ENCODE assay signal across 1 cellular context in the genomic region with DNA sequence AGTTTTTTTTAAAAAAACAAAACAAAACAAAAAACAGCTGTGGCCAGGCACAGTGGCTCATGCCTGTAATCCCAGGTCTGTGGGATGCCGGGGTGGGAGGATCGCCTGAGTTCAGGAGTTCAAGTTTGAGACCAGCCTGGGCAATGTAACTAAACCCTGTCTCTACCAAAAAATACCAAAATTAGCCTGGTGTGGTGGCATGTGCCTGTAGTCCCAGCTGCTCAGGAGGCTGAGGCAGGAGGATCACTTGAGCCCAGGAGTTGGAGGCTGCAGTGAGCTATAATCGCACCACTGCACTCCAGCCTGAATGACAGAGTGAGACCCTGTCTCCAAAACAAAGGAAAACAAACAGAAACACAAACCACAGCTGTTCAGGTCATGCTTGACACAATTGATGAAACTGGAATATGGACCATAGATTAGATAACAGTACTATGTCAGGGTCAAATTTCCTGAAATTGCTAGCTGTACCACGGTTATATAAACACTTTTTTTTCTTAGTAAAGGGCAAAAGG.
TF ChIP-seq lines count a peak whose summit lies in the region.

No MANE protein-coding gene starts in this region.

TF ChIP-seq in HepG2, 621 proteins besides CTCF, POLR2A, EP300 and RAD21 (continued from another document and continues in another):
- TF ChIP-seq, protein P1, sequence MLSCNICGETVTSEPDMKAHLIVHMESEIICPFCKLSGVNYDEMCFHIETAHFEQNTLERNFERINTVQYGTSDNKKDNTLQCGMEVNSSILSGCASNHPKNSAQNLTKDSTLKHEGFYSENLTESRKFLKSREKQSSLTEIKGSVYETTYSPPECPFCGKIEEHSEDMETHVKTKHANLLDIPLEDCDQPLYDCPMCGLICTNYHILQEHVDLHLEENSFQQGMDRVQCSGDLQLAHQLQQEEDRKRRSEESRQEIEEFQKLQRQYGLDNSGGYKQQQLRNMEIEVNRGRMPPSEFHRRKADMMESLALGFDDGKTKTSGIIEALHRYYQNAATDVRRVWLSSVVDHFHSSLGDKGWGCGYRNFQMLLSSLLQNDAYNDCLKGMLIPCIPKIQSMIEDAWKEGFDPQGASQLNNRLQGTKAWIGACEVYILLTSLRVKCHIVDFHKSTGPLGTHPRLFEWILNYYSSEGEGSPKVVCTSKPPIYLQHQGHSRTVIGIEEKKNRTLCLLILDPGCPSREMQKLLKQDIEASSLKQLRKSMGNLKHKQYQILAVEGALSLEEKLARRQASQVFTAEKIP (CRISPR knock-in tag; IDR thresholded peaks at IDR 0.05; ENCODE audit: borderline replicate concordance) = no peak
- peak; percentile 81 for TF ChIP-seq ZNF768 (CRISPR knock-in tag; IDR thresholded peaks at IDR 0.05)
- TF ChIP-seq SP140L (CRISPR knock-in tag; IDR thresholded peaks at IDR 0.05; ENCODE audit: borderline replicate concordance) = no peak
- TF ChIP-seq, protein P2, sequence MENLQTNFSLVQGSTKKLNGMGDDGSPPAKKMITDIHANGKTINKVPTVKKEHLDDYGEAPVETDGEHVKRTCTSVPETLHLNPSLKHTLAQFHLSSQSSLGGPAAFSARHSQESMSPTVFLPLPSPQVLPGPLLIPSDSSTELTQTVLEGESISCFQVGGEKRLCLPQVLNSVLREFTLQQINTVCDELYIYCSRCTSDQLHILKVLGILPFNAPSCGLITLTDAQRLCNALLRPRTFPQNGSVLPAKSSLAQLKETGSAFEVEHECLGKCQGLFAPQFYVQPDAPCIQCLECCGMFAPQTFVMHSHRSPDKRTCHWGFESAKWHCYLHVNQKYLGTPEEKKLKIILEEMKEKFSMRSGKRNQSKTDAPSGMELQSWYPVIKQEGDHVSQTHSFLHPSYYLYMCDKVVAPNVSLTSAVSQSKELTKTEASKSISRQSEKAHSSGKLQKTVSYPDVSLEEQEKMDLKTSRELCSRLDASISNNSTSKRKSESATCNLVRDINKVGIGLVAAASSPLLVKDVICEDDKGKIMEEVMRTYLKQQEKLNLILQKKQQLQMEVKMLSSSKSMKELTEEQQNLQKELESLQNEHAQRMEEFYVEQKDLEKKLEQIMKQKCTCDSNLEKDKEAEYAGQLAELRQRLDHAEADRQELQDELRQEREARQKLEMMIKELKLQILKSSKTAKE (CRISPR knock-in tag; IDR thresholded peaks at IDR 0.05; ENCODE audit: borderline replicate concordance) = peak; percentile 94
- TF ChIP-seq MED8 (CRISPR knock-in tag; IDR thresholded peaks at IDR 0.05; ENCODE audit: insufficient replicate concordance) = no peak
- TF ChIP-seq ATM (IDR thresholded peaks at IDR 0.05; ENCODE audit: borderline replicate concordance) = peak; percentile 60; the same call in 1 of the 2 replicates
- TF ChIP-seq SNAI1 (CRISPR knock-in tag; IDR thresholded peaks at IDR 0.05; ENCODE audit: borderline replicate concordance) = no peak
- TF ChIP-seq PITX1 (CRISPR knock-in tag; IDR thresholded peaks at IDR 0.05) = peak; percentile 87
- TF ChIP-seq ZNF564 (CRISPR knock-in tag; IDR thresholded peaks at IDR 0.05) = 0 out of 2 replicates have a peak, but pooled peaks have one; percentile 41
- TF ChIP-seq ADNP (CRISPR knock-in tag; IDR thresholded peaks at IDR 0.05) = peak; percentile 96
- TF ChIP-seq, protein P3, sequence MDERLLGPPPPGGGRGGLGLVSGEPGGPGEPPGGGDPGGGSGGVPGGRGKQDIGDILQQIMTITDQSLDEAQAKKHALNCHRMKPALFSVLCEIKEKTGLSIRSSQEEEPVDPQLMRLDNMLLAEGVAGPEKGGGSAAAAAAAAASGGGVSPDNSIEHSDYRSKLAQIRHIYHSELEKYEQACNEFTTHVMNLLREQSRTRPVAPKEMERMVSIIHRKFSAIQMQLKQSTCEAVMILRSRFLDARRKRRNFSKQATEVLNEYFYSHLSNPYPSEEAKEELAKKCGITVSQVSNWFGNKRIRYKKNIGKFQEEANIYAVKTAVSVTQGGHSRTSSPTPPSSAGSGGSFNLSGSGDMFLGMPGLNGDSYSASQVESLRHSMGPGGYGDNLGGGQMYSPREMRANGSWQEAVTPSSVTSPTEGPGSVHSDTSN (CRISPR knock-in tag; IDR thresholded peaks at IDR 0.05) = peak; percentile 51; the same call in 1 of the 2 replicates
- TF ChIP-seq MAFF (IDR thresholded peaks at IDR 0.05; ENCODE audit: low read depth, low read length) = no peak
- TF ChIP-seq AHDC1 (CRISPR knock-in tag; IDR thresholded peaks at IDR 0.05; ENCODE audit: borderline replicate concordance) = peak; percentile 86
- TF ChIP-seq HNF4G (IDR thresholded peaks at IDR 0.05; ENCODE audit: borderline replicate concordance, low read depth, low read length) = peak; percentile 92
- peak; percentile 92 for TF ChIP-seq HNF4G (CRISPR knock-in tag; IDR thresholded peaks at IDR 0.05; ENCODE audit: borderline replicate concordance, low read depth)
- TF ChIP-seq ZNF691 (CRISPR knock-in tag; IDR thresholded peaks at IDR 0.05; ENCODE audit: borderline replicate concordance, low read depth) = peak; percentile 39; the same call in 1 of the 2 replicates
- no peak for TF ChIP-seq ZNF562 (CRISPR knock-in tag; IDR thresholded peaks at IDR 0.05; ENCODE audit: borderline replicate concordance)
- peak; percentile 92 for TF ChIP-seq BCL6 (CRISPR knock-in tag; IDR thresholded peaks at IDR 0.05)
- TF ChIP-seq RFXANK (CRISPR knock-in tag; IDR thresholded peaks at IDR 0.05) = no peak
- peak; percentile 84; the same call in 1 of the 2 replicates for TF ChIP-seq ZFP1 (CRISPR knock-in tag; IDR thresholded peaks at IDR 0.05)
- no peak for TF ChIP-seq ZNF7 (CRISPR knock-in tag; IDR thresholded peaks at IDR 0.05)
- peak; percentile 92; the same call in 1 of the 2 replicates for TF ChIP-seq TARDBP (CRISPR knock-in tag; IDR thresholded peaks at IDR 0.05)
- TF ChIP-seq MLXIP (CRISPR knock-in tag; IDR thresholded peaks at IDR 0.05; ENCODE audit: borderline replicate concordance) = no peak
- no peak for TF ChIP-seq ZFP41 (CRISPR knock-in tag; IDR thresholded peaks at IDR 0.05; ENCODE audit: borderline replicate concordance)
- TF ChIP-seq NFATC3 (CRISPR knock-in tag; IDR thresholded peaks at IDR 0.05) = no peak
- no peak for TF ChIP-seq ZNF577 (CRISPR knock-in tag; IDR thresholded peaks at IDR 0.05; ENCODE audit: borderline replicate concordance, low read depth)
- peak; percentile 95 for TF ChIP-seq GATAD2A (CRISPR knock-in tag; IDR thresholded peaks at IDR 0.05)
- TF ChIP-seq, protein P4, sequence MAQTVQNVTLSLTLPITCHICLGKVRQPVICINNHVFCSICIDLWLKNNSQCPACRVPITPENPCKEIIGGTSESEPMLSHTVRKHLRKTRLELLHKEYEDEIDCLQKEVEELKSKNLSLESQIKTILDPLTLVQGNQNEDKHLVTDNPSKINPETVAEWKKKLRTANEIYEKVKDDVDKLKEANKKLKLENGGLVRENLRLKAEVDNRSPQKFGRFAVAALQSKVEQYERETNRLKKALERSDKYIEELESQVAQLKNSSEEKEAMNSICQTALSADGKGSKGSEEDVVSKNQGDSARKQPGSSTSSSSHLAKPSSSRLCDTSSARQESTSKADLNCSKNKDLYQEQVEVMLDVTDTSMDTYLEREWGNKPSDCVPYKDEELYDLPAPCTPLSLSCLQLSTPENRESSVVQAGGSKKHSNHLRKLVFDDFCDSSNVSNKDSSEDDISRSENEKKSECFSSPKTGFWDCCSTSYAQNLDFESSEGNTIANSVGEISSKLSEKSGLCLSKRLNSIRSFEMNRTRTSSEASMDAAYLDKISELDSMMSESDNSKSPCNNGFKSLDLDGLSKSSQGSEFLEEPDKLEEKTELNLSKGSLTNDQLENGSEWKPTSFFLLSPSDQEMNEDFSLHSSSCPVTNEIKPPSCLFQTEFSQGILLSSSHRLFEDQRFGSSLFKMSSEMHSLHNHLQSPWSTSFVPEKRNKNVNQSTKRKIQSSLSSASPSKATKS (CRISPR knock-in tag; IDR thresholded peaks at IDR 0.05) = 0 out of 2 replicates have a peak, but pooled peaks have one; percentile 69
- no peak for TF ChIP-seq ZNF891 (CRISPR knock-in tag; IDR thresholded peaks at IDR 0.05)
- no peak for TF ChIP-seq ZFP62 (CRISPR knock-in tag; IDR thresholded peaks at IDR 0.05)
- TF ChIP-seq CEBPG (CRISPR knock-in tag; IDR thresholded peaks at IDR 0.05) = peak; percentile 80
- TF ChIP-seq ZNF766 (CRISPR knock-in tag; IDR thresholded peaks at IDR 0.05; ENCODE audit: borderline replicate concordance) = no peak
- TF ChIP-seq ZNF10 (CRISPR knock-in tag; IDR thresholded peaks at IDR 0.05; ENCODE audit: borderline replicate concordance, low read depth) = no peak
- TF ChIP-seq KDM6A (CRISPR knock-in tag; IDR thresholded peaks at IDR 0.05; ENCODE audit: low read depth) = peak; percentile 83
- no peak for TF ChIP-seq ARNT (IDR thresholded peaks at IDR 0.05)
- TF ChIP-seq DR1 (CRISPR knock-in tag; IDR thresholded peaks at IDR 0.05) = no peak
- TF ChIP-seq ZNF143 (CRISPR knock-in tag; IDR thresholded peaks at IDR 0.05) = no peak
- no peak for TF ChIP-seq ZFYVE20 (CRISPR knock-in tag; IDR thresholded peaks at IDR 0.05; ENCODE audit: borderline replicate concordance, low read depth)
- peak; percentile 93 for TF ChIP-seq MLX (CRISPR knock-in tag; IDR thresholded peaks at IDR 0.05)
- TF ChIP-seq, protein P5, sequence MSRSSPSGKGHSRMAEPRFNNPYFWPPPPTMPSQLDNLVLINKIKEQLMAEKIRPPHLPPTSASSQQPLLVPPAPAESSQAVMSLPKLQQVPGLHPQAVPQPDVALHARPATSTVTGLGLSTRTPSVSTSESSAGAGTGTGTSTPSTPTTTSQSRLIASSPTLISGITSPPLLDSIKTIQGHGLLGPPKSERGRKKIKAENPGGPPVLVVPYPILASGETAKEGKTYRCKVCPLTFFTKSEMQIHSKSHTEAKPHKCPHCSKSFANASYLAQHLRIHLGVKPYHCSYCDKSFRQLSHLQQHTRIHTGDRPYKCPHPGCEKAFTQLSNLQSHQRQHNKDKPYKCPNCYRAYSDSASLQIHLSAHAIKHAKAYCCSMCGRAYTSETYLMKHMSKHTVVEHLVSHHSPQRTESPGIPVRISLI (CRISPR knock-in tag; IDR thresholded peaks at IDR 0.05; ENCODE audit: borderline replicate concordance) = peak; percentile 99
